In the genomic region with DNA sequence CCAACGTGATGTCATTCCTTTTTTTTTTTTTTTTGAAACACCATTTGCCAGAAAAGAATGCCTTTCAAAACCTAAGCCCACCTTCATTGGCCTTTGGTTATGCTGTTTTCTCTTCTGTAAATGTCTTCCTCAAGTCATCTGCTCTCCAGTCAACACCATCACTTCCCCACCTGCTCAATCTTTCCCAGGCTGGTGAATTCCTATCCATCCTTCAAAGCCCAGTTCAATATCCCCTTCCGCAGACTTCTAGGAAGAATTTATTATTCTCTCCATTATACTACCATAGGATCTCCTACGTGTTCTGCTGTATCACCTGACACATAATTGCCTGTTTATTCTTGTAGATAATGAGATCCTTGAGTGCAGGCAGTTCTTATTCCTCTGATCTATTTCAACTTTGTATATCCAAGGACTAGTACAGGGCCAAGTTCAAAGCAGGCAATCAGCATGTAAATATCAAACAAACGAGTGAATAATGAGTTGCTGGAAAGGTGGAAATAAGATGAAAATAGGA, we compare ENCODE assay signal across 21 cellular contexts.
DNase-seq lines count a peak whose midpoint lies in the region; ATAC-seq, FAIRE-seq and TF ChIP-seq lines count a peak whose summit lies in the region.
"Had no signal": no experiment of that assay in that cellular context is flagged by ENCODE, and none has a peak within 500 bp of the region (broad histone marks: within the 10 kb centered on the region; RNA-seq: fewer than 3 reads in every experiment).

No MANE protein-coding gene starts in this region.

- no peak for FAIRE-seq in astrocyte (lab: Jason Lieb, UNC)

- H3K27ac ChIP-seq in astrocyte (ENCODE audit: low read depth, low read length): peak overlapping the region; percentile 86
- H3K27ac ChIP-seq: BLaER1, KMS-11 had no signal

- H2AFZ ChIP-seq in astrocyte (ENCODE audit: low read depth, low read length): no peak overlapping the region

- H3K4me3 Mint-ChIP-seq in astrocyte (ENCODE audit: unreplicated experiment) (no peak overlapping the region), mesothelial cell of epicardium (no peak overlapping the region)
- H3K4me3 Mint-ChIP-seq in natural killer cell treated with Interleukin-12 subunit alpha and Interleukin-12 subunit beta and Interleukin-15 and Interleukin-18, amount 100 ng/mL, for 72 hours: no peak overlapping the region
- H3K4me3 Mint-ChIP-seq: CD8-positive, alpha-beta T cell had no signal

- no peak overlapping the region for H3K4me3 ChIP-seq in astrocyte (ENCODE audit: insufficient read depth, low read depth, low read length)
- H3K4me3 ChIP-seq: BLaER1 had no signal

- H3K27ac Mint-ChIP-seq in astrocyte (ENCODE audit: unreplicated experiment) (peak overlapping the region; percentile 97), mesothelial cell of epicardium (peak overlapping the region; percentile 89)
- H3K27ac Mint-ChIP-seq in natural killer cell treated with Interleukin-12 subunit alpha and Interleukin-12 subunit beta and Interleukin-15 and Interleukin-18, amount 100 ng/mL, for 72 hours: no peak overlapping the region
- H3K27ac Mint-ChIP-seq: CD8-positive, alpha-beta T cell had no signal

- no peaks in the 10 kb centered on the region for H4K20me1 ChIP-seq in astrocyte (ENCODE audit: insufficient read depth, low read length)
- H4K20me1 ChIP-seq: BLaER1 had no signal

- TF ChIP-seq CTCF in astrocyte (IDR thresholded peaks at IDR 0.05; ENCODE audit: insufficient read depth, low read depth, low read length) (no peak), mesothelial cell of epicardium (IDR thresholded peaks at IDR 0.05; ENCODE audit: unreplicated experiment) (no peak)

- DNase-seq in NCI-H1436 (lab: John Stamatoyannopoulos, UW): peak; percentile 10
- DNase-seq in NCI-H1436 treated with DMSO at 0.1 percent for 48 hours (lab: John Stamatoyannopoulos, UW): no peak
- no peak for DNase-seq in astrocyte (ENCODE audit: low read depth)
- DNase-seq in mesothelial cell of epicardium (ENCODE audit: low spot score in 2 of 2, unreplicated experiment in 2 of 2): no peak
- no peak for DNase-seq in natural killer cell treated with Interleukin-12 subunit alpha and Interleukin-12 subunit beta and Interleukin-15 and Interleukin-18, amount 100 ng/mL, for 72 hours (ENCODE audit: low spot score)
- no peak for DNase-seq in NCI-H187 treated with DMSO at 0.1 percent for 48 hours (lab: John Stamatoyannopoulos, UW)
- DNase-seq: 8988T; CD8-positive, alpha-beta T cell; DMS79; GOT3; NCI-H1694; NCI-H2107; NCI-H345; NCI-H526; NK-92 treated with Interleukin-12 subunit alpha and Interleukin-12 subunit beta, amount 100 ng/mL, for 24 hours; OCI-M1; SIG-M5 had no signal

- no peak overlapping the region for H3K4me2 ChIP-seq in astrocyte (ENCODE audit: low read length)
- H3K4me2 ChIP-seq: BLaER1, KMS-11 had no signal

- no peaks in the 10 kb centered on the region for H3K36me3 Mint-ChIP-seq in astrocyte (ENCODE audit: low read depth, unreplicated experiment)
- no peaks in the 10 kb centered on the region for H3K36me3 Mint-ChIP-seq in mesothelial cell of epicardium
- no peaks in the 10 kb centered on the region for H3K36me3 Mint-ChIP-seq in natural killer cell treated with Interleukin-12 subunit alpha and Interleukin-12 subunit beta and Interleukin-15 and Interleukin-18, amount 100 ng/mL, for 72 hours
- H3K36me3 Mint-ChIP-seq: CD8-positive, alpha-beta T cell had no signal

- H3K79me2 ChIP-seq in astrocyte (ENCODE audit: insufficient read depth, low read length): no peaks in the 10 kb centered on the region

- no peaks in the 10 kb centered on the region for H3K27me3 ChIP-seq in astrocyte (ENCODE audit: insufficient read depth, low read length)
- H3K27me3 ChIP-seq: BLaER1 had no signal

- H3K9ac ChIP-seq in astrocyte (ENCODE audit: low read length): no peak overlapping the region
- H3K9ac ChIP-seq: BLaER1, KMS-11 had no signal

- ATAC-seq in GM21360 (IDR thresholded peaks at IDR 0.05; ENCODE audit: unreplicated experiment) (no peak), GM19324 (IDR thresholded peaks at IDR 0.05; ENCODE audit: low FRiP score, unreplicated experiment) (no peak)
- no peak for ATAC-seq in natural killer cell treated with Interleukin-12 subunit alpha and Interleukin-12 subunit beta and Interleukin-15 and Interleukin-18, amount 100 ng/mL, for 72 hours
- ATAC-seq: CD8-positive, alpha-beta T cell had no signal

- H3K27me3 Mint-ChIP-seq in astrocyte (ENCODE audit: low read depth, unreplicated experiment) (no peaks in the 10 kb centered on the region), mesothelial cell of epicardium (ENCODE audit: low read depth) (no peaks in the 10 kb centered on the region)
- H3K27me3 Mint-ChIP-seq in natural killer cell treated with Interleukin-12 subunit alpha and Interleukin-12 subunit beta and Interleukin-15 and Interleukin-18, amount 100 ng/mL, for 72 hours: no peaks in the 10 kb centered on the region

- peaks cover 5% of the 10 kb centered on the region for H3K4me1 ChIP-seq in astrocyte (ENCODE audit: insufficient read depth, low read length)

- peaks cover 54% of the 10 kb centered on the region for H3K4me1 Mint-ChIP-seq in astrocyte (ENCODE audit: low read depth, unreplicated experiment)
- peaks cover 55% of the 10 kb centered on the region for H3K4me1 Mint-ChIP-seq in mesothelial cell of epicardium
- H3K4me1 Mint-ChIP-seq in natural killer cell treated with Interleukin-12 subunit alpha and Interleukin-12 subunit beta and Interleukin-15 and Interleukin-18, amount 100 ng/mL, for 72 hours (ENCODE audit: low read depth in 2 of 2): peaks cover 0 to 7% of the 10 kb centered on the region in 2 donors

- no peaks in the 10 kb centered on the region for H3K9me3 ChIP-seq in astrocyte (ENCODE audit: insufficient read depth, low read depth, low read length)
- H3K9me3 ChIP-seq: BLaER1 had no signal

- H3K9me3 Mint-ChIP-seq in astrocyte (ENCODE audit: unreplicated experiment) (no peaks in the 10 kb centered on the region), mesothelial cell of epicardium (no peaks in the 10 kb centered on the region)
- no peaks in the 10 kb centered on the region for H3K9me3 Mint-ChIP-seq in natural killer cell treated with Interleukin-12 subunit alpha and Interleukin-12 subunit beta and Interleukin-15 and Interleukin-18, amount 100 ng/mL, for 72 hours
- H3K9me3 Mint-ChIP-seq: CD8-positive, alpha-beta T cell had no signal

- H3K36me3 ChIP-seq in astrocyte (ENCODE audit: insufficient read depth, low read length): no peaks in the 10 kb centered on the region
- H3K36me3 ChIP-seq: BLaER1 had no signal

Comparison
In these comparisons a context has a peak if more than half of its experiments do, and no peak if none do; other contexts are left out.
1. H3K27ac Mint-ChIP-seq: peak in astrocyte (single experiment) and mesothelial cell of epicardium (single experiment); none in natural killer cell treated with Interleukin-12 subunit alpha and Interleukin-12 subunit beta and Interleukin-15 and Interleukin-18, amount 100 ng/mL, for 72 hours (0 of 2).